Comparison of ENCODE assay signal across 10 cellular contexts in the genomic region with DNA sequence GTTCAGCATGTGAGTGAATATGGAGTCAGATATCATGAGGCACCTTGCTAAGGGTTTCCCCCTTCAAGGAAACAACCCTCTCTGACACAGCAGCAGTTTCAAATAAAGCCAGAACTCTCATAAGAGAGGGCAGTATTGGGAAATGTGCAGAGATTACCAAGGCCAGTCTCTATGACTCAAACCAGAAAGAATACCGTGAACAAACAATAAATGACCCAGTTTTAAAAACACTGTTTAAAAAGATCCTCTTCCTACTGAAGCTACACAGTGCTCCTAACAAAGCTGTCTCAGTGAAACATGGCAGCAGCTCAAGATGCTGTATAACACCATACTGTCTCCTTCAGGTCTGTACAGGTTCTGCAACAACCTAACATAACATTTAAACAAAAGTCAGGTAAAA.
DNase-seq lines count a peak whose midpoint lies in the region; ATAC-seq and TF ChIP-seq lines count a peak whose summit lies in the region.
"Had no signal": no experiment of that assay in that cellular context is flagged by ENCODE, and none has a peak within 500 bp of the region (broad histone marks: within the 10 kb centered on the region; RNA-seq: fewer than 3 reads in every experiment).

No MANE protein-coding gene starts in this region.

- H3K4me1 Mint-ChIP-seq in CD4-positive, CD25-positive, alpha-beta regulatory T cell: peaks cover 0 to 16% (median 12%) of the 10 kb centered on the region in 4 donors
- peaks cover 24% of the 10 kb centered on the region for H3K4me1 Mint-ChIP-seq in chondrocyte (ENCODE audit: low read depth)
- no peaks in the 10 kb centered on the region for H3K4me1 Mint-ChIP-seq in nephron progenitor cell

- H3K36me3 ChIP-seq in CD4-positive, CD25-positive, alpha-beta regulatory T cell (ENCODE audit: control insufficient read depth, insufficient read depth, low read length): peaks cover 46% of the 10 kb centered on the region
- peaks cover 10% of the 10 kb centered on the region; the same call in 1 of the 2 replicates for H3K36me3 ChIP-seq in IMR-90 (ENCODE audit: control insufficient read depth, insufficient read depth, low read length)

- peaks cover 5 to 13% of the 10 kb centered on the region in 2 experiments; a peak in 2 of 4 replicates for H3K79me1 ChIP-seq in IMR-90 (ENCODE audit: low read depth in 1 of 2, low read length in 2 of 2)

- no peak overlapping the region for H2AFZ ChIP-seq in IMR-90 (replicated peaks; ENCODE audit: low read length, poor library complexity)

- WGBS in IMR-90 (ENCODE audit: extremely low coverage in 2 of 2, insufficient read length in 1 of 2), 2 experiments: no CpG with 5 or more reads among the region's 1 CpG

- dilution Hi-C loops in IMR-90 (cut with HindIII; ENCODE audit: low sequenced_read_pairs, unreplicated experiment): no loop called here

- H2BK20ac ChIP-seq in IMR-90 (ENCODE audit: low read depth, low read length): no peak overlapping the region

- no peak overlapping the region for H3K56ac ChIP-seq in IMR-90 (ENCODE audit: extremely low read depth, insufficient read depth, low read length)

- H3K14ac ChIP-seq in IMR-90 (replicated peaks; ENCODE audit: low read depth, low read length): no peak overlapping the region

- no peak overlapping the region for H2BK15ac ChIP-seq in IMR-90 (ENCODE audit: low read depth, low read length)

- H3K18ac ChIP-seq in IMR-90 (ENCODE audit: low read depth, low read length): no peak overlapping the region

- no TSS peak for BruUV-seq in IMR-90 (replicated peaks; lab: Mats Ljungman, UMichigan)

- TF ChIP-seq POLR2A in IMR-90 (IDR thresholded peaks at IDR 0.05; ENCODE audit: low read depth, low read length): no peak

- H3K4me2 ChIP-seq in IMR-90 (ENCODE audit: low read depth, low read length): no peak overlapping the region
- H3K4me2 ChIP-seq: KMS-11 had no signal

- H4K8ac ChIP-seq in IMR-90 (ENCODE audit: low read depth in 2 of 2, low read length in 2 of 2): 0 out of 4 replicates have a peak overlapping the region, but pooled peaks of 1 of the 2 experiments have one; percentile 12

- no peak overlapping the region for H3K4me3 ChIP-seq in CD4-positive, CD25-positive, alpha-beta regulatory T cell (ENCODE audit: low read depth, low read length)
- H3K4me3 ChIP-seq in IMR-90 (ENCODE audit: insufficient read depth, low read depth, low read length): no peak overlapping the region

- no peak overlapping the region for H4K5ac ChIP-seq in IMR-90 (ENCODE audit: low read depth, low read length)

- H4K91ac ChIP-seq in IMR-90 (ENCODE audit: insufficient read depth, low read depth, low read length): no peak overlapping the region

- peaks cover 15% of the 10 kb centered on the region for H3K36me3 Mint-ChIP-seq in CD4-positive, CD25-positive, alpha-beta regulatory T cell
- H3K36me3 Mint-ChIP-seq in chondrocyte (ENCODE audit: low read depth): peaks cover 10% of the 10 kb centered on the region
- H3K36me3 Mint-ChIP-seq in nephron progenitor cell (ENCODE audit: low read depth): peaks cover 21% of the 10 kb centered on the region

- H4K20me1 ChIP-seq in IMR-90 (ENCODE audit: insufficient read depth, low read length): peaks cover 1% of the 10 kb centered on the region; the same call in 1 of the 2 replicates

- POLR2A ChIA-PET in IMR-90 (lab: Charles Lee; ENCODE audit: unreplicated experiment): no interaction called here

- no peaks in the 10 kb centered on the region for H3K9me3 Mint-ChIP-seq in CD4-positive, CD25-positive, alpha-beta regulatory T cell
- no peaks in the 10 kb centered on the region for H3K9me3 Mint-ChIP-seq in chondrocyte (ENCODE audit: low read depth)
- no peaks in the 10 kb centered on the region for H3K9me3 Mint-ChIP-seq in nephron progenitor cell

- H2AK9ac ChIP-seq in IMR-90 (replicated peaks; ENCODE audit: low read depth, low read length, poor library complexity): no peak overlapping the region

- no peak overlapping the region for H3K27ac ChIP-seq in CD4-positive, CD25-positive, alpha-beta regulatory T cell (ENCODE audit: insufficient read depth, low read length, poor library complexity, severe bottlenecking)
- H3K27ac ChIP-seq in IMR-90 (ENCODE audit: insufficient read depth, low read length): no peak overlapping the region
- H3K27ac ChIP-seq: KMS-11 had no signal

- peak; percentile 46 for TF ChIP-seq RAD21 in IMR-90 (IDR thresholded peaks at IDR 0.05; ENCODE audit: low read length)

- in situ Hi-C loops in IMR-90 (cut with MboI; ENCODE audit: low sequenced_read_pairs): loop anchor here (5.0 kb wide), 2 partner anchors 108 to 263 kb away; a partner anchor contains a TSS

- H3K9me1 ChIP-seq in IMR-90 (ENCODE audit: insufficient read depth, low read length): peaks cover 10% of the 10 kb centered on the region

- H3K27me3 Mint-ChIP-seq in CD4-positive, CD25-positive, alpha-beta regulatory T cell: no peaks in the 10 kb centered on the region
- H3K27me3 Mint-ChIP-seq in chondrocyte (ENCODE audit: low read depth) (no peaks in the 10 kb centered on the region), nephron progenitor cell (ENCODE audit: low read depth, poor library complexity) (no peaks in the 10 kb centered on the region)

- peak; percentile 50 for TF ChIP-seq CTCF in IMR-90 (conservative IDR thresholded peaks at IDR 0.05; ENCODE audit: low read depth, low read length)
- TF ChIP-seq CTCF in chondrocyte (IDR thresholded peaks at IDR 0.05): peak; percentile 51
- TF ChIP-seq CTCF in nephron progenitor cell (IDR thresholded peaks at IDR 0.05): no peak

- no peak for DNase-seq in CD4-positive, CD25-positive, alpha-beta regulatory T cell
- DNase-seq in IMR-90 (peak; percentile 94), chondrocyte (ENCODE audit: low spot score) (no peak), nephron progenitor cell (no peak), NCI-H146 treated with DMSO at 0.1 percent for 48 hours (lab: John Stamatoyannopoulos, UW; ENCODE audit: unreplicated experiment) (no peak), NCI-H1436 treated with DMSO at 0.1 percent for 48 hours (lab: John Stamatoyannopoulos, UW) (no peak), DMS53 treated with DMSO at 0.1 percent for 48 hours (lab: John Stamatoyannopoulos, UW; ENCODE audit: unreplicated experiment) (no peak)
- DNase-seq: stimulated activated CD4-positive, alpha-beta T cell treated with anti-CD3 and anti-CD28 coated beads, Interleukin-4, amount 100 ng/mL, for 24 hours had no signal

- H3K9ac ChIP-seq in IMR-90 (ENCODE audit: low read depth, low read length): no peak overlapping the region
- H3K9ac ChIP-seq: KMS-11 had no signal

- H2AK5ac ChIP-seq in IMR-90 (ENCODE audit: low read depth, low read length): no peak overlapping the region

- CTCF ChIA-PET in IMR-90 (lab: Yijun Ruan, JAX): interaction anchor here (1.8 kb wide), 1 partner anchor 15 kb away, joined by 4 read pairs; no protein-coding TSS in a partner anchor

- no peak for ATAC-seq in CD4-positive, CD25-positive, alpha-beta regulatory T cell (ENCODE audit: low read depth in 2 of 2)
- ATAC-seq in IMR-90 (ENCODE audit: low read depth) (peak; percentile 78), GM18867 (IDR thresholded peaks at IDR 0.05; ENCODE audit: unreplicated experiment) (no peak)

- no peak overlapping the region for H3K23ac ChIP-seq in IMR-90 (ENCODE audit: low read depth, low read length)

- H3K4ac ChIP-seq in IMR-90 (ENCODE audit: low read depth, low read length): no peak overlapping the region

- intact Hi-C loops in IMR-90 (cut with micrococcal nuclease): loop anchor here (2.0 to 5.0 kb wide), 2 partner anchors 84 to 183 kb away; no protein-coding TSS in a partner anchor

- no peak overlapping the region for H3K4me3 Mint-ChIP-seq in CD4-positive, CD25-positive, alpha-beta regulatory T cell
- no peak overlapping the region for H3K4me3 Mint-ChIP-seq in chondrocyte (ENCODE audit: unreplicated experiment)
- H3K4me3 Mint-ChIP-seq in nephron progenitor cell: no peak overlapping the region

- no peaks in the 10 kb centered on the region for H3K4me1 ChIP-seq in CD4-positive, CD25-positive, alpha-beta regulatory T cell (ENCODE audit: control insufficient read depth, insufficient read depth, low read length, poor library complexity, severe bottlenecking)
- peaks cover 17% of the 10 kb centered on the region for H3K4me1 ChIP-seq in IMR-90 (ENCODE audit: control insufficient read depth, insufficient read depth, low read length)

- H2BK5ac ChIP-seq in IMR-90 (ENCODE audit: low read depth, low read length, poor library complexity, severe bottlenecking): peak overlapping the region; percentile 28

- no peaks in the 10 kb centered on the region for H3K9me3 ChIP-seq in CD4-positive, CD25-positive, alpha-beta regulatory T cell (ENCODE audit: control insufficient read depth in 2 of 2, low read length in 2 of 2)
- no peaks in the 10 kb centered on the region for H3K9me3 ChIP-seq in IMR-90 (ENCODE audit: control insufficient read depth, insufficient read depth, low read length)

- no peak overlapping the region for H2BK120ac ChIP-seq in IMR-90 (ENCODE audit: low read depth, low read length)

- H3K27ac Mint-ChIP-seq in CD4-positive, CD25-positive, alpha-beta regulatory T cell: peak overlapping the region in 2 of 3 donors; percentile 51 to 60
- H3K27ac Mint-ChIP-seq in chondrocyte (ENCODE audit: unreplicated experiment): no peak overlapping the region
- H3K27ac Mint-ChIP-seq in nephron progenitor cell: peak overlapping the region; percentile 32

- H3K27me3 ChIP-seq in CD4-positive, CD25-positive, alpha-beta regulatory T cell (ENCODE audit: control insufficient read depth, insufficient read depth, low read length): no peaks in the 10 kb centered on the region
- H3K27me3 ChIP-seq in IMR-90 (ENCODE audit: control insufficient read depth, insufficient read depth, low read length): no peaks in the 10 kb centered on the region

TF ChIP-seq in IMR-90, 13 proteins besides CTCF, POLR2A, EP300 and RAD21 (continues in another document):
- TF ChIP-seq CEBPB (IDR thresholded peaks at IDR 0.05; ENCODE audit: low read depth, low read length): peak; percentile 94
- TF ChIP-seq BHLHE40 (IDR thresholded peaks at IDR 0.05; ENCODE audit: low read depth, low read length): 0 out of 2 replicates have a peak, but pooled peaks have one; percentile 39
- TF ChIP-seq, protein P1, sequence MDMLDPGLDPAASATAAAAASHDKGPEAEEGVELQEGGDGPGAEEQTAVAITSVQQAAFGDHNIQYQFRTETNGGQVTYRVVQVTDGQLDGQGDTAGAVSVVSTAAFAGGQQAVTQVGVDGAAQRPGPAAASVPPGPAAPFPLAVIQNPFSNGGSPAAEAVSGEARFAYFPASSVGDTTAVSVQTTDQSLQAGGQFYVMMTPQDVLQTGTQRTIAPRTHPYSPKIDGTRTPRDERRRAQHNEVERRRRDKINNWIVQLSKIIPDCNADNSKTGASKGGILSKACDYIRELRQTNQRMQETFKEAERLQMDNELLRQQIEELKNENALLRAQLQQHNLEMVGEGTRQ (IDR thresholded peaks at IDR 0.05; ENCODE audit: low read depth, low read length): no peak
